Comparison of ENCODE assay signal across 8 cellular contexts in the genomic region with DNA sequence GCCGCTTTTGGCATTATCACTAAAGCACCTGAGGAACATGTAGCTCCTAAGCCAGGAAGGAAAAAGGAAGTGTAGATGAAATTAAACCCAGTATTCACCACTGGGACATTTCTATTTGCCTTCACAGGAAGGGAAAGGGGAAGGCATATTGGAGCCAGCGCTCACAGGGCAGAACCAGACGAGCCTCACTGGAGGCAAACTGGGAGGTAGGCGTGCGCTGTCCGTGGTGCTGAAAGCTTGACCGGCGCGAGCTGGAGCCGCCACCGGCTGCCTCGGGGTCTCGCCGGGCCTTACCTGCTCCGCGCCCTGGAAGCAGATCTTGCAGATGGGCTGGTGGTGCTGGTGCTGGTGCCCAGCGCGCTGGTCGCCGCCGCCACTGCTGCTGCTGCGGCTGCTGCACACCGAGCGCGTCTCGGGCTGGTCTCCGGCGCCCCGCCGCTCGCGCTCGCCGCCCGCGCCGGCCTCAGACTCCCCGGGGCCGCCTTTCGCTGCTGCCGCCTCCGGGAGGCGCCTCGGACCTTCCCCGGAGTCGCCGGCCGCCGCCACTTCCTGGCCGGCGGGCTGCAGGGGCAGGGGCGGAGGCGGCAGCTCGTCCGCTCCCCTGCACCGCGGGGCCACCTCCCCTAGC. TPM values are rescaled to one million over a fixed set of nuclear protein-coding genes. Genes with fewer than 3 reads are reported as not detected.
A peak's percentile ranks its signal among the peaks of the same experiment; 100 is the strongest.
DNase-seq lines count a peak whose midpoint lies in the region; ATAC-seq and TF ChIP-seq lines count a peak whose summit lies in the region.

No MANE protein-coding gene starts in this region.

- TF ChIP-seq CTCF in fibroblast of lung (conservative IDR thresholded peaks at IDR 0.05 in 1 of 2, IDR thresholded peaks at IDR 0.05 in 1 of 2; ENCODE audit: low read depth in 1 of 2, low read length in 2 of 2) (no peak), tibial nerve (IDR thresholded peaks at IDR 0.05) (no peak)

- peak; percentile 38 for DNase-seq in G401 (ENCODE audit: low spot score)
- DNase-seq in NCI-H1105 treated with DMSO at 0.1 percent for 48 hours (lab: John Stamatoyannopoulos, UW), result peak; percentile 48
- DNase-seq in activated CD8-positive, alpha-beta memory T cell treated with anti-CD3 and anti-CD28 coated beads, Interleukin-2, amount 10 ng/mL, durations not matched to agents 7 days and 5 days, result peak; percentile 49
- peak; percentile 51 to 70 for DNase-seq in fibroblast of lung (ENCODE audit: low read depth in 2 of 2)
- peak; percentile 74 for DNase-seq in mucosa of gallbladder (ENCODE audit: low spot score)
- DNase-seq in tibial nerve (ENCODE audit: low spot score in 2 of 2), result peak; percentile 25 to 26

- H3K4me3 Mint-ChIP-seq in activated CD8-positive, alpha-beta memory T cell treated with anti-CD3 and anti-CD28 coated beads, Interleukin-2, amount 10 ng/mL, durations not matched to agents 7 days and 5 days, result no peak overlapping the region

- no peak overlapping the region for H3K4me2 ChIP-seq in fibroblast of lung (ENCODE audit: extremely low read depth, insufficient read depth, low read length)

- peaks cover 34% of the 10 kb centered on the region for H3K27me3 Mint-ChIP-seq in activated CD8-positive, alpha-beta memory T cell treated with anti-CD3 and anti-CD28 coated beads, Interleukin-2, amount 10 ng/mL, durations not matched to agents 7 days and 5 days

- peaks cover 7% of the 10 kb centered on the region for H3K36me3 Mint-ChIP-seq in activated CD8-positive, alpha-beta memory T cell treated with anti-CD3 and anti-CD28 coated beads, Interleukin-2, amount 10 ng/mL, durations not matched to agents 7 days and 5 days

- no peak overlapping the region for H3K9ac ChIP-seq in fibroblast of lung (ENCODE audit: insufficient read depth, low read length)

- CTCF ChIA-PET in activated CD8-positive, alpha-beta memory T cell treated with anti-CD3 and anti-CD28 coated beads, Interleukin-2, amount 10 ng/mL, durations not matched to agents 7 days and 5 days (lab: Charles Lee), result no interaction called here

- H3K27ac ChIP-seq in fibroblast of lung (ENCODE audit: insufficient read depth, low read length) (no peak overlapping the region), tibial nerve (no peak overlapping the region)

- H3K4me1 Mint-ChIP-seq in activated CD8-positive, alpha-beta memory T cell treated with anti-CD3 and anti-CD28 coated beads, Interleukin-2, amount 10 ng/mL, durations not matched to agents 7 days and 5 days, result peaks cover 3% of the 10 kb centered on the region

- H4K20me1 ChIP-seq in fibroblast of lung (ENCODE audit: control insufficient read depth, extremely low read depth, insufficient read depth, low read length), result no peaks in the 10 kb centered on the region

- H3K79me2 ChIP-seq in fibroblast of lung (ENCODE audit: control insufficient read depth, insufficient read depth, low read length), result no peaks in the 10 kb centered on the region

- H3K9me3 ChIP-seq in fibroblast of lung (ENCODE audit: control insufficient read depth, insufficient read depth, low read depth, low read length), result no peaks in the 10 kb centered on the region
- no peaks in the 10 kb centered on the region for H3K9me3 ChIP-seq in tibial nerve

- 9 to 10% methylated on average over 15 to 31 of the region's 57 CpGs for WGBS in tibial nerve, 2 donors

- peaks cover 11% of the 10 kb centered on the region for H3K27me3 ChIP-seq in fibroblast of lung (ENCODE audit: control insufficient read depth, insufficient read depth, low read length)
- peaks cover 0 to 51% of the 10 kb centered on the region in 2 donors for H3K27me3 ChIP-seq in tibial nerve

- no peak for TF ChIP-seq EP300 in tibial nerve (IDR thresholded peaks at IDR 0.05)

- H3K27ac Mint-ChIP-seq in activated CD8-positive, alpha-beta memory T cell treated with anti-CD3 and anti-CD28 coated beads, Interleukin-2, amount 10 ng/mL, durations not matched to agents 7 days and 5 days, result peak overlapping the region; percentile 55

- ATAC-seq in activated CD8-positive, alpha-beta memory T cell treated with anti-CD3 and anti-CD28 coated beads, Interleukin-2, amount 10 ng/mL, durations not matched to agents 7 days and 5 days, result no peak
- no peak for ATAC-seq in HG03521 (IDR thresholded peaks at IDR 0.05; ENCODE audit: unreplicated experiment)
- ATAC-seq in GM18511 (IDR thresholded peaks at IDR 0.05; ENCODE audit: unreplicated experiment), result no peak

- H3K36me3 ChIP-seq in fibroblast of lung (ENCODE audit: control insufficient read depth, insufficient read depth, low read length), result no peaks in the 10 kb centered on the region
- H3K36me3 ChIP-seq in tibial nerve, result no peaks in the 10 kb centered on the region

- in situ Hi-C loops in G401 (cut with HindIII; ENCODE audit: low sequenced_read_pairs), result no loop called here

- H2AFZ ChIP-seq in fibroblast of lung (ENCODE audit: low read length), result no peak overlapping the region

- no peak for TF ChIP-seq POLR2A in tibial nerve (IDR thresholded peaks at IDR 0.05)

- no peaks in the 10 kb centered on the region for H3K9me3 Mint-ChIP-seq in activated CD8-positive, alpha-beta memory T cell treated with anti-CD3 and anti-CD28 coated beads, Interleukin-2, amount 10 ng/mL, durations not matched to agents 7 days and 5 days (ENCODE audit: low read depth)

- no peak overlapping the region for H3K4me3 ChIP-seq in fibroblast of lung (replicated peaks in 1 of 4; ENCODE audit: control extremely low read depth in 1 of 4, insufficient read depth in 1 of 4, low read depth in 3 of 4, low read length in 4 of 4)
- H3K4me3 ChIP-seq in tibial nerve, result peak overlapping the region in 1 of 4 donors; percentile 17

- H3K4me1 ChIP-seq in fibroblast of lung (ENCODE audit: control insufficient read depth, extremely low read depth, insufficient read depth, low read length) (no peaks in the 10 kb centered on the region), tibial nerve (peaks cover 0 to 10% (median 0%) of the 10 kb centered on the region in 4 donors)

RNA-seq across cellular contexts. Expression of a gene that starts 0.7 kb away (rescaled TPM):
- not detected in 2 replicates for total RNA-seq in G401 (2014; rRNA removed; shearing (Covaris generic))
- total RNA-seq in activated CD8-positive, alpha-beta memory T cell treated with anti-CD3 and anti-CD28 coated beads, Interleukin-2, amount 10 ng/mL, durations not matched to agents 7 days and 5 days, result not detected
- not detected in 2 replicates for total RNA-seq in fibroblast of lung
- not detected in 2 replicates for polyA plus RNA-seq in fibroblast of lung
- polyA plus RNA-seq in fibroblast of lung (2012), result not detected in 2 replicates
- polyA minus RNA-seq in fibroblast of lung (ENCODE audit: low replicate concordance), result not detected in 2 replicates
- not detected for total RNA-seq in mucosa of gallbladder
- not detected for total RNA-seq in tibial nerve
